ENCODE assay signal across 16 cellular contexts in the genomic region with DNA sequence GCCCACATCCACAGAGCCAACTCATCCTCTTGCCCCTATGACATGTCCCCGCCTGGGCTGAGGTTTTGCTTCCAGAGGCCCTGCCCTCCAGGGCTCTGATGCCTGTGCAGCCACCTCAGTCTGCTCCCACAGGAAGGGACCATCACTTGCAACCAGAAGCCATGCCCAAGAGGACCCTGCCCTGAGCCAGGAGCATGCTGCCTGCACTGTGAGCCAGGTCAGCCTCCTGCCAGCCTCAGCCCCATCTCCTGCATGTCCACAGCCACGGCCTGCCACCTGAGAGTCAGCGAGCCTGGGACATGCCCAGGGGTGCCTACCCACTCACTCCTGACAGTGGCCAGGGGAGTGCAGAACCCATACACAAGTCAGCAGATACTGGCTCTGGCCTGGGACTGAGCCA. TPM values are rescaled to one million over a fixed set of nuclear protein-coding genes. Genes with fewer than 3 reads are reported as not detected.
"Had no signal": no experiment of that assay in that cellular context is flagged by ENCODE, and none has a peak within 500 bp of the region (broad histone marks: within the 10 kb centered on the region; RNA-seq: fewer than 3 reads in every experiment).

No MANE protein-coding gene starts in this region.

- H3K4me3 ChIP-seq: left lung had no signal

- H3K4me2 ChIP-seq: SK-N-SH had no signal

- DNase-seq: activated naive CD4-positive, alpha-beta T cell treated with Interleukin-2 at 50 U/mL for 16 hours; activated naive CD8-positive, alpha-beta T cell treated with anti-CD3 and anti-CD28 coated beads for 36 hours; activated T-cell treated with anti-CD3 and anti-CD28 coated beads, Interleukin-2, amount 50 U/mL, for 1 hour; cerebellar nuclear complex; cortex of kidney; foreskin fibroblast; left lung; mammary epithelial cell; nephron progenitor cell; nucleus accumbens; SK-N-SH; stimulated activated CD4-positive, alpha-beta T cell treated with anti-CD3 and anti-CD28 coated beads, Interleukin-4, amount 100 ng/mL, for 1 hour; stimulated activated naive CD4-positive, alpha-beta T cell treated with Interleukin-2 at 50 U/mL for 16 hours had no signal

- H3K27ac Mint-ChIP-seq: activated naive CD8-positive, alpha-beta T cell treated with anti-CD3 and anti-CD28 coated beads for 36 hours; nephron progenitor cell had no signal

- H3K9ac ChIP-seq: SK-N-SH had no signal

- H3K36me3 Mint-ChIP-seq: activated naive CD8-positive, alpha-beta T cell treated with anti-CD3 and anti-CD28 coated beads for 36 hours had no signal

- H3K36me3 ChIP-seq: left lung had no signal

- ATAC-seq: left lung had no signal

- H3K9me3 ChIP-seq: left lung, SK-N-SH had no signal

- H3K9me3 Mint-ChIP-seq: activated naive CD8-positive, alpha-beta T cell treated with anti-CD3 and anti-CD28 coated beads for 36 hours; nephron progenitor cell had no signal

- H3K4me3 Mint-ChIP-seq: activated naive CD8-positive, alpha-beta T cell treated with anti-CD3 and anti-CD28 coated beads for 36 hours; nephron progenitor cell had no signal

- H3K27ac ChIP-seq: left lung had no signal

- FAIRE-seq: endometrium had no signal

RNA-seq across cellular contexts. Expression of gene KCP, which starts 6.6 kb away (rescaled TPM):
- polyA plus RNA-seq: SK-N-SH had no signal

RNA-seq across cellular contexts. Expression of gene IRF5, which starts 20.7 kb away (rescaled TPM):
- total RNA-seq: glomerular endothelial cell had no signal
- polyA plus RNA-seq: fibroblast of lung had no signal
